Comparison of ENCODE assay signal across 1 cellular context in the genomic region with DNA sequence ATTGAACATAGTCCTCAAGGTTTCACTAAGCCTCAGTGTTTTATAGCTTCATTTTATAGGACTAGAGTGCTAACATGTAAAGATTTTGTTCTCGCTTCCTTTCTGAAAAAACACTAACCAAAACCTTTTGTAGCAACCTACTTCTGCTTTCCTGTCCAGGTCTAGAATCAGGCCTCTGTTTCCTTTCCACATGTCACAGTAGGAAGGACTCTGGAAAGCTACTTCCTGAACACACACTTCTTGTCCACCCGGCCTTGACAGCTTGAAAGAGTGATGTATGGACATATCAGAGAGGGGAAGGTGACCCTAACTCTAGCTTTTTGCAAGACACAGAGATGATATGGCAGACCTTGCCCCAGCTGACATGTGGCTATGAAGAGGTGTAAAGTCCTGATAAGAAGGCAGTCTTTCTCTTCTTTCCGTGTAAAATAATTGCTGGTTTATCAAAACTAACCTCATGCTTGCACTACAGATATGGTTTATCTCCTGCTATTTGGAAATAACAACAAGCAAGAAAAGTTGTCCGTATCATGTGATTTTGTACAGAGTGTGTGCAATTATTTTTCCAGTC.
TF ChIP-seq lines count a peak whose summit lies in the region.

No MANE protein-coding gene starts in this region.

TF ChIP-seq in HepG2, 621 proteins besides CTCF, POLR2A, EP300 and RAD21 (continued from another document):
- TF ChIP-seq, protein P1, sequence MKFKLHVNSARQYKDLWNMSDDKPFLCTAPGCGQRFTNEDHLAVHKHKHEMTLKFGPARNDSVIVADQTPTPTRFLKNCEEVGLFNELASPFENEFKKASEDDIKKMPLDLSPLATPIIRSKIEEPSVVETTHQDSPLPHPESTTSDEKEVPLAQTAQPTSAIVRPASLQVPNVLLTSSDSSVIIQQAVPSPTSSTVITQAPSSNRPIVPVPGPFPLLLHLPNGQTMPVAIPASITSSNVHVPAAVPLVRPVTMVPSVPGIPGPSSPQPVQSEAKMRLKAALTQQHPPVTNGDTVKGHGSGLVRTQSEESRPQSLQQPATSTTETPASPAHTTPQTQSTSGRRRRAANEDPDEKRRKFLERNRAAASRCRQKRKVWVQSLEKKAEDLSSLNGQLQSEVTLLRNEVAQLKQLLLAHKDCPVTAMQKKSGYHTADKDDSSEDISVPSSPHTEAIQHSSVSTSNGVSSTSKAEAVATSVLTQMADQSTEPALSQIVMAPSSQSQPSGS (CRISPR knock-in tag; IDR thresholded peaks at IDR 0.05): no peak
- TF ChIP-seq HNF4A (CRISPR knock-in tag; IDR thresholded peaks at IDR 0.05): peak; percentile 29; the same call in 1 of the 2 replicates
- TF ChIP-seq ZNF644 (CRISPR knock-in tag; IDR thresholded peaks at IDR 0.05; ENCODE audit: low read depth): 0 out of 2 replicates have a peak, but pooled peaks have one; percentile 7
- TF ChIP-seq GATAD2A (CRISPR knock-in tag; IDR thresholded peaks at IDR 0.05): 0 out of 2 replicates have a peak, but pooled peaks have one; percentile 19
- TF ChIP-seq, protein P2, sequence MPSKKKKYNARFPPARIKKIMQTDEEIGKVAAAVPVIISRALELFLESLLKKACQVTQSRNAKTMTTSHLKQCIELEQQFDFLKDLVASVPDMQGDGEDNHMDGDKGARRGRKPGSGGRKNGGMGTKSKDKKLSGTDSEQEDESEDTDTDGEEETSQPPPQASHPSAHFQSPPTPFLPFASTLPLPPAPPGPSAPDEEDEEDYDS (CRISPR knock-in tag; IDR thresholded peaks at IDR 0.05): no peak
- TF ChIP-seq ARID2 (CRISPR knock-in tag; IDR thresholded peaks at IDR 0.05; ENCODE audit: borderline replicate concordance): no peak
- no peak for TF ChIP-seq EED (CRISPR knock-in tag; IDR thresholded peaks at IDR 0.05)
- TF ChIP-seq SIN3A (IDR thresholded peaks at IDR 0.05; ENCODE audit: borderline replicate concordance, low read depth, low read length): no peak
- TF ChIP-seq ARNT2 (CRISPR knock-in tag; IDR thresholded peaks at IDR 0.05; ENCODE audit: low read depth): no peak
- no peak for TF ChIP-seq PHF8 (CRISPR knock-in tag; IDR thresholded peaks at IDR 0.05)
- TF ChIP-seq, protein P3, sequence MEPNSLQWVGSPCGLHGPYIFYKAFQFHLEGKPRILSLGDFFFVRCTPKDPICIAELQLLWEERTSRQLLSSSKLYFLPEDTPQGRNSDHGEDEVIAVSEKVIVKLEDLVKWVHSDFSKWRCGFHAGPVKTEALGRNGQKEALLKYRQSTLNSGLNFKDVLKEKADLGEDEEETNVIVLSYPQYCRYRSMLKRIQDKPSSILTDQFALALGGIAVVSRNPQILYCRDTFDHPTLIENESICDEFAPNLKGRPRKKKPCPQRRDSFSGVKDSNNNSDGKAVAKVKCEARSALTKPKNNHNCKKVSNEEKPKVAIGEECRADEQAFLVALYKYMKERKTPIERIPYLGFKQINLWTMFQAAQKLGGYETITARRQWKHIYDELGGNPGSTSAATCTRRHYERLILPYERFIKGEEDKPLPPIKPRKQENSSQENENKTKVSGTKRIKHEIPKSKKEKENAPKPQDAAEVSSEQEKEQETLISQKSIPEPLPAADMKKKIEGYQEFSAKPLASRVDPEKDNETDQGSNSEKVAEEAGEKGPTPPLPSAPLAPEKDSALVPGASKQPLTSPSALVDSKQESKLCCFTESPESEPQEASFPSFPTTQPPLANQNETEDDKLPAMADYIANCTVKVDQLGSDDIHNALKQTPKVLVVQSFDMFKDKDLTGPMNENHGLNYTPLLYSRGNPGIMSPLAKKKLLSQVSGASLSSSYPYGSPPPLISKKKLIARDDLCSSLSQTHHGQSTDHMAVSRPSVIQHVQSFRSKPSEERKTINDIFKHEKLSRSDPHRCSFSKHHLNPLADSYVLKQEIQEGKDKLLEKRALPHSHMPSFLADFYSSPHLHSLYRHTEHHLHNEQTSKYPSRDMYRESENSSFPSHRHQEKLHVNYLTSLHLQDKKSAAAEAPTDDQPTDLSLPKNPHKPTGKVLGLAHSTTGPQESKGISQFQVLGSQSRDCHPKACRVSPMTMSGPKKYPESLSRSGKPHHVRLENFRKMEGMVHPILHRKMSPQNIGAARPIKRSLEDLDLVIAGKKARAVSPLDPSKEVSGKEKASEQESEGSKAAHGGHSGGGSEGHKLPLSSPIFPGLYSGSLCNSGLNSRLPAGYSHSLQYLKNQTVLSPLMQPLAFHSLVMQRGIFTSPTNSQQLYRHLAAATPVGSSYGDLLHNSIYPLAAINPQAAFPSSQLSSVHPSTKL (CRISPR knock-in tag; IDR thresholded peaks at IDR 0.05): peak; percentile 33; the same call in 1 of the 2 replicates
- no peak for TF ChIP-seq ZNF616 (CRISPR knock-in tag; IDR thresholded peaks at IDR 0.05; ENCODE audit: low read depth)
- TF ChIP-seq POGZ (CRISPR knock-in tag; IDR thresholded peaks at IDR 0.05): no peak
- TF ChIP-seq ELF3 (CRISPR knock-in tag; IDR thresholded peaks at IDR 0.05): peak; percentile 10; the same call in 1 of the 2 replicates
- TF ChIP-seq ZNF570 (CRISPR knock-in tag; IDR thresholded peaks at IDR 0.05; ENCODE audit: borderline replicate concordance): no peak
- TF ChIP-seq ZNF510 (CRISPR knock-in tag; IDR thresholded peaks at IDR 0.05; ENCODE audit: low read depth): no peak
- TF ChIP-seq, protein P4, sequence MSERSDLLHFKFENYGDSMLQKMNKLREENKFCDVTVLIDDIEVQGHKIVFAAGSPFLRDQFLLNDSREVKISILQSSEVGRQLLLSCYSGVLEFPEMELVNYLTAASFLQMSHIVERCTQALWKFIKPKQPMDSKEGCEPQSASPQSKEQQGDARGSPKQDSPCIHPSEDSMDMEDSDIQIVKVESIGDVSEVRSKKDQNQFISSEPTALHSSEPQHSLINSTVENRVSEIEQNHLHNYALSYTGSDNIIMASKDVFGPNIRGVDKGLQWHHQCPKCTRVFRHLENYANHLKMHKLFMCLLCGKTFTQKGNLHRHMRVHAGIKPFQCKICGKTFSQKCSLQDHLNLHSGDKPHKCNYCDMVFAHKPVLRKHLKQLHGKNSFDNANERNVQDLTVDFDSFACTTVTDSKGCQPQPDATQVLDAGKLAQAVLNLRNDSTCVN (CRISPR knock-in tag; IDR thresholded peaks at IDR 0.05; ENCODE audit: borderline replicate concordance): peak; percentile 73; the same call in 1 of the 2 replicates
- TF ChIP-seq, protein P5, sequence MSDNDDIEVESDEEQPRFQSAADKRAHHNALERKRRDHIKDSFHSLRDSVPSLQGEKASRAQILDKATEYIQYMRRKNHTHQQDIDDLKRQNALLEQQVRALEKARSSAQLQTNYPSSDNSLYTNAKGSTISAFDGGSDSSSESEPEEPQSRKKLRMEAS (IDR thresholded peaks at IDR 0.05): peak; percentile 31; the same call in 1 of the 2 replicates
- no peak for TF ChIP-seq BRD4 (CRISPR knock-in tag; IDR thresholded peaks at IDR 0.05)
- TF ChIP-seq SOX13 (IDR thresholded peaks at IDR 0.05): no peak
- peak in 1 of 2 experiments; percentile 22; a peak in 1 of 4 replicates for TF ChIP-seq SOX13 (CRISPR knock-in tag; conservative IDR thresholded peaks at IDR 0.05 in 1 of 2, IDR thresholded peaks at IDR 0.05 in 1 of 2)
- TF ChIP-seq FOXP1 (IDR thresholded peaks at IDR 0.05): no peak
- TF ChIP-seq FOXP1 (CRISPR knock-in tag; IDR thresholded peaks at IDR 0.05): 0 out of 2 replicates have a peak, but pooled peaks have one; percentile 5
- TF ChIP-seq, protein P6, sequence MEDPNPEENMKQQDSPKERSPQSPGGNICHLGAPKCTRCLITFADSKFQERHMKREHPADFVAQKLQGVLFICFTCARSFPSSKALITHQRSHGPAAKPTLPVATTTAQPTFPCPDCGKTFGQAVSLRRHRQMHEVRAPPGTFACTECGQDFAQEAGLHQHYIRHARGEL (CRISPR knock-in tag; IDR thresholded peaks at IDR 0.05): no peak
- no peak for TF ChIP-seq ATF7-NPFF (CRISPR knock-in tag; IDR thresholded peaks at IDR 0.05; ENCODE audit: low read depth)
- 0 out of 2 replicates have a peak, but pooled peaks have one; percentile 22 for TF ChIP-seq ETV5 (CRISPR knock-in tag; IDR thresholded peaks at IDR 0.05; ENCODE audit: borderline replicate concordance)
